Comparison of ENCODE assay signal across 10 cellular contexts in genomic region chr2:210225461-210225798, GRCh38. TPM values are rescaled to one million over a fixed set of nuclear protein-coding genes. Genes with fewer than 3 reads are reported as not detected.
DNase-seq lines count a peak whose midpoint lies in the region; ATAC-seq, FAIRE-seq and TF ChIP-seq lines count a peak whose summit lies in the region.
"Had no signal": no experiment of that assay in that cellular context is flagged by ENCODE, and none has a peak within 500 bp of the region (broad histone marks: within the 10 kb centered on the region; RNA-seq: fewer than 3 reads in every experiment).

No MANE protein-coding gene starts in this region.

- no peaks in the 10 kb centered on the region for H3K36me3 ChIP-seq in mammary epithelial cell (ENCODE audit: insufficient read depth, low read length)
- H3K36me3 ChIP-seq in HepG2 (replicated peaks in 1 of 2; ENCODE audit: control insufficient read depth in 1 of 2, insufficient read depth in 2 of 2, low read length in 2 of 2): no peaks in the 10 kb centered on the region
- H3K36me3 ChIP-seq in thoracic aorta: peaks cover 2% of the 10 kb centered on the region

- no peak overlapping the region for H3K27ac ChIP-seq in mammary epithelial cell (ENCODE audit: insufficient read depth, low read depth, low read length)
- no peak overlapping the region for H3K27ac ChIP-seq in HepG2 (ENCODE audit: extremely low read length, insufficient read depth, low read length)
- peak overlapping the region; percentile 89 for H3K27ac ChIP-seq in thoracic aorta

- no peaks in the 10 kb centered on the region for H3K9me3 ChIP-seq in mammary epithelial cell (replicated peaks; ENCODE audit: insufficient read depth, low read length)
- H3K9me3 ChIP-seq in HepG2 (ENCODE audit: low read length): no peaks in the 10 kb centered on the region
- H3K9me3 ChIP-seq in thoracic aorta: no peaks in the 10 kb centered on the region

- no peak for TF ChIP-seq CTCF in mammary epithelial cell (conservative IDR thresholded peaks at IDR 0.05 in 1 of 2, IDR thresholded peaks at IDR 0.05 in 1 of 2; ENCODE audit: extremely low read depth in 1 of 2, insufficient read depth in 1 of 2, low read depth in 1 of 2, low read length in 2 of 2)
- TF ChIP-seq CTCF in HepG2 (CRISPR knock-in tag; IDR thresholded peaks at IDR 0.05): no peak
- no peak for TF ChIP-seq CTCF in thoracic aorta (IDR thresholded peaks at IDR 0.05)

- intact Hi-C loops in mammary epithelial cell (cut with micrococcal nuclease): no loop called here
- intact Hi-C loops in HepG2 (cut with micrococcal nuclease; ENCODE audit: unreplicated experiment): no loop called here
- intact Hi-C loops in activated CD4-positive, alpha-beta T cell treated with anti-CD3 and anti-CD28 coated beads, Interleukin-2, amount 10 ng/mL, durations not matched to agents 24 days and 14 days (cut with micrococcal nuclease): no loop called here
- intact Hi-C loops in activated CD4-positive, alpha-beta memory T cell treated with anti-CD3 and anti-CD28 coated beads for 36 hours (cut with micrococcal nuclease): no loop called here

- FAIRE-seq in HepG2 (lab: Jason Lieb, UNC): no peak

- no peak for TF ChIP-seq RAD21 in HepG2 (CRISPR knock-in tag; IDR thresholded peaks at IDR 0.05)

- TF ChIP-seq POLR2A in HepG2 (IDR thresholded peaks at IDR 0.05; ENCODE audit: insufficient read depth in 1 of 2, low read depth in 2 of 2, low read length in 2 of 2): no peak

- POLR2A ChIA-PET in HepG2 (lab: Yijun Ruan, JAX): interaction anchor here (1.3 kb wide), 1 partner anchor 223 kb away, joined by 3 read pairs; no protein-coding TSS in a partner anchor
- POLR2A ChIA-PET in activated CD4-positive, alpha-beta memory T cell treated with anti-CD3 and anti-CD28 coated beads for 36 hours (lab: Charles Lee): no interaction called here

- H4K20me1 ChIP-seq in mammary epithelial cell (ENCODE audit: insufficient read depth, low read length): no peaks in the 10 kb centered on the region
- H4K20me1 ChIP-seq in HepG2 (ENCODE audit: insufficient read depth, low read length): no peaks in the 10 kb centered on the region

- H3K36me3 Mint-ChIP-seq in activated CD4-positive, alpha-beta T cell treated with anti-CD3 and anti-CD28 coated beads, Interleukin-2, amount 10 ng/mL, durations not matched to agents 24 days and 14 days (ENCODE audit: low read depth): no peaks in the 10 kb centered on the region
- no peaks in the 10 kb centered on the region for H3K36me3 Mint-ChIP-seq in activated CD4-positive, alpha-beta memory T cell treated with anti-CD3 and anti-CD28 coated beads for 36 hours

- 20% methylated on average over 10 of the region's 10 CpGs for WGBS in mammary epithelial cell (ENCODE audit: low coverage, missing lambda C conversion rate)
- 13% methylated on average over 10 of the region's 10 CpGs for WGBS in HepG2 (ENCODE audit: low lambda C conversion rate)

- H3K27me3 ChIP-seq in mammary epithelial cell (ENCODE audit: insufficient read depth, low read length) (no peaks in the 10 kb centered on the region), HepG2 (ENCODE audit: control insufficient read depth in 1 of 2, insufficient read depth in 2 of 2, low read length in 2 of 2) (peaks cover 3 to 36% of the 10 kb centered on the region in 2 experiments; a peak in 4 of 5 replicates), thoracic aorta (replicated peaks; ENCODE audit: insufficient read depth) (no peaks in the 10 kb centered on the region)

- in situ Hi-C loops in mammary epithelial cell (cut with MboI; ENCODE audit: low sequenced_read_pairs in 2 of 2): no loop called here
- in situ Hi-C loops in HepG2 (cut with HindIII; ENCODE audit: extremely low pct_ligation_motif_present, low pct_unique_long_range_greater_than_20kb): no loop called here

- H3K4me1 ChIP-seq in mammary epithelial cell (ENCODE audit: insufficient read depth, low read length) (peaks cover 7% of the 10 kb centered on the region), HepG2 (ENCODE audit: insufficient read depth, low read length) (peaks cover 21% of the 10 kb centered on the region), thoracic aorta (ENCODE audit: control insufficient read depth in 1 of 2, low read depth in 2 of 2) (peaks cover 6 to 42% of the 10 kb centered on the region in 2 donors)

- H2AFZ ChIP-seq in mammary epithelial cell (ENCODE audit: low read depth, low read length) (peak overlapping the region; percentile 91), HepG2 (ENCODE audit: low read length) (no peak overlapping the region)

- ATAC-seq in HepG2 (0 out of 3 replicates have a peak, but pooled peaks have one; percentile 4), thoracic aorta (ENCODE audit: insufficient number of reproducible peaks, low FRiP score, low read depth) (no peak)

- H3K27me3 Mint-ChIP-seq in activated CD4-positive, alpha-beta T cell treated with anti-CD3 and anti-CD28 coated beads, Interleukin-2, amount 10 ng/mL, durations not matched to agents 24 days and 14 days: peaks cover 49% of the 10 kb centered on the region
- peaks cover 40% of the 10 kb centered on the region for H3K27me3 Mint-ChIP-seq in activated CD4-positive, alpha-beta memory T cell treated with anti-CD3 and anti-CD28 coated beads for 36 hours

- BruUV-seq in mammary epithelial cell (replicated peaks; lab: Mats Ljungman, UMichigan): no TSS peak
- no TSS peak for BruUV-seq in HepG2 (replicated peaks; lab: Mats Ljungman, UMichigan)

- H3K4me2 ChIP-seq in mammary epithelial cell (ENCODE audit: insufficient read depth, low read depth, low read length) (peak overlapping the region; percentile 91), HepG2 (ENCODE audit: low read depth, low read length) (peak overlapping the region; percentile 84)

- dilution Hi-C loops in mammary epithelial cell (cut with HindIII; ENCODE audit: low sequenced_read_pairs): no loop called here

- no peak overlapping the region for H3K4me3 Mint-ChIP-seq in activated CD4-positive, alpha-beta T cell treated with anti-CD3 and anti-CD28 coated beads, Interleukin-2, amount 10 ng/mL, durations not matched to agents 24 days and 14 days
- no peak overlapping the region for H3K4me3 Mint-ChIP-seq in activated CD4-positive, alpha-beta memory T cell treated with anti-CD3 and anti-CD28 coated beads for 36 hours

- no peak overlapping the region for H3K27ac Mint-ChIP-seq in activated CD4-positive, alpha-beta T cell treated with anti-CD3 and anti-CD28 coated beads, Interleukin-2, amount 10 ng/mL, durations not matched to agents 24 days and 14 days
- no peak overlapping the region for H3K27ac Mint-ChIP-seq in activated CD4-positive, alpha-beta memory T cell treated with anti-CD3 and anti-CD28 coated beads for 36 hours

- H3K9ac ChIP-seq in mammary epithelial cell (ENCODE audit: insufficient read depth, low read length) (no peak overlapping the region), HepG2 (ENCODE audit: insufficient read depth, low read depth, low read length) (peak overlapping the region; percentile 20; the same call in 1 of the 2 replicates)

- H3K4me3 ChIP-seq in mammary epithelial cell (replicated peaks in 1 of 3; ENCODE audit: insufficient read depth in 1 of 3, low read depth in 2 of 3, low read length in 3 of 3): peak overlapping the region; percentile 42 to 66 (median 62)
- H3K4me3 ChIP-seq in HepG2 (replicated peaks in 1 of 3; ENCODE audit: insufficient read depth in 1 of 3, low read depth in 2 of 3, low read length in 3 of 3): peak overlapping the region; percentile 41 to 78 (median 59)
- H3K4me3 ChIP-seq in thoracic aorta: peak overlapping the region; percentile 77

- H3K9me3 Mint-ChIP-seq in activated CD4-positive, alpha-beta T cell treated with anti-CD3 and anti-CD28 coated beads, Interleukin-2, amount 10 ng/mL, durations not matched to agents 24 days and 14 days: no peaks in the 10 kb centered on the region
- H3K9me3 Mint-ChIP-seq in activated CD4-positive, alpha-beta memory T cell treated with anti-CD3 and anti-CD28 coated beads for 36 hours: no peaks in the 10 kb centered on the region

- CTCF ChIA-PET in mammary epithelial cell (lab: Charles Lee; ENCODE audit: low non-redundant PET) (no interaction called here), HepG2 (lab: Yijun Ruan, JAX; ENCODE audit: low intra/inter-chr PET ratio, low total read pairs) (no interaction called here)
- CTCF ChIA-PET in activated CD4-positive, alpha-beta memory T cell treated with anti-CD3 and anti-CD28 coated beads for 36 hours (lab: Charles Lee): interaction anchor here (1.5 kb wide), 1 partner anchor 27 kb away, joined by 3 read pairs; no protein-coding TSS in a partner anchor

- no peaks in the 10 kb centered on the region for H3K79me2 ChIP-seq in mammary epithelial cell (ENCODE audit: insufficient read depth, low read length)
- no peaks in the 10 kb centered on the region for H3K79me2 ChIP-seq in HepG2 (ENCODE audit: insufficient read depth, low read length)

- DNase-seq in NCI-H2107 treated with DMSO at 0.1 percent for 48 hours (lab: John Stamatoyannopoulos, UW; ENCODE audit: unreplicated experiment) (peak; percentile 2), NCI-H2107 (lab: John Stamatoyannopoulos, UW) (no peak), mammary epithelial cell (no peak), HepG2 (ENCODE audit: low spot score) (no peak), thoracic aorta (ENCODE audit: low spot score) (no peak), DMS 273 (lab: John Stamatoyannopoulos, UW; ENCODE audit: unreplicated experiment) (no peak)
- DNase-seq in activated CD4-positive, alpha-beta T cell treated with anti-CD3 and anti-CD28 coated beads, Interleukin-2, amount 10 ng/mL, durations not matched to agents 24 days and 14 days: no peak
- DNase-seq in activated CD4-positive, alpha-beta memory T cell treated with anti-CD3 and anti-CD28 coated beads for 36 hours: no peak

- no peak for TF ChIP-seq EP300 in HepG2 (IDR thresholded peaks at IDR 0.05; ENCODE audit: low read depth in 2 of 2, low read length in 2 of 2)
- no peak for TF ChIP-seq EP300 in HepG2 (CRISPR knock-in tag; IDR thresholded peaks at IDR 0.05; ENCODE audit: borderline replicate concordance)

- no peaks in the 10 kb centered on the region for H3K4me1 Mint-ChIP-seq in activated CD4-positive, alpha-beta T cell treated with anti-CD3 and anti-CD28 coated beads, Interleukin-2, amount 10 ng/mL, durations not matched to agents 24 days and 14 days
- no peaks in the 10 kb centered on the region for H3K4me1 Mint-ChIP-seq in activated CD4-positive, alpha-beta memory T cell treated with anti-CD3 and anti-CD28 coated beads for 36 hours (ENCODE audit: low read depth)

RNA-seq across cellular contexts. Expression of gene ACADL, which starts 0.2 kb away (rescaled TPM):
- total RNA-seq in mammary epithelial cell: under 1 TPM in 1 of 2 donors, not detected in 1; 0.50 TPM
- polyA plus RNA-seq in mammary epithelial cell: 0.03 TPM
- polyA minus RNA-seq in mammary epithelial cell: not detected
- not detected in 2 replicates for total RNA-seq in HepG2 (2016; rRNA removed; fragmentation: Illumina TruSeq; extraction: Trizol)
- not detected in 2 replicates for total RNA-seq in HepG2 (2016; cell fraction: cytosol; rRNA removed; fragmentation: Illumina TruSeq; extraction: Trizol; ENCODE audit: low read depth)
- total RNA-seq in HepG2 (2016; cell fraction: insoluble cytoplasmic fraction; rRNA removed; fragmentation: Illumina TruSeq; extraction: Trizol): not detected in 2 replicates
- not detected in 2 replicates for total RNA-seq in HepG2 (2016; cell fraction: membrane; rRNA removed; fragmentation: Illumina TruSeq; extraction: Trizol)
- total RNA-seq in HepG2 (2016; cell fraction: nucleus; rRNA removed; fragmentation: Illumina TruSeq; extraction: Trizol): 0.22 TPM in 1 of 2 replicates, not detected in the other
- not detected in 2 replicates for polyA plus RNA-seq in HepG2 (2011; rRNA removed)
- polyA plus RNA-seq in HepG2 (2011; cell fraction: cytosol; rRNA removed): not detected in 2 replicates
- polyA plus RNA-seq in HepG2 (2011; cell fraction: nucleus; rRNA removed): not detected in 2 replicates
- polyA plus RNA-seq in HepG2 (2012): not detected in 2 replicates
- polyA plus RNA-seq in HepG2 (2016; cell fraction: cytosol; fragmentation: Illumina TruSeq; extraction: Trizol; ENCODE audit: low read depth): not detected in 2 replicates
- not detected in 2 replicates for polyA plus RNA-seq in HepG2 (2016; cell fraction: insoluble cytoplasmic fraction; fragmentation: Illumina TruSeq; extraction: Trizol; ENCODE audit: low read depth)
- polyA plus RNA-seq in HepG2 (2016; cell fraction: membrane; fragmentation: Illumina TruSeq; extraction: Trizol; ENCODE audit: low read depth): not detected in 2 replicates
- not detected in 2 replicates for polyA plus RNA-seq in HepG2 (2016; cell fraction: nucleus; fragmentation: Illumina TruSeq; extraction: Trizol; ENCODE audit: insufficient read depth, low read depth)
- not detected in 2 replicates for polyA minus RNA-seq in HepG2 (2011; rRNA and poly(A)+ RNA removed; ENCODE audit: low replicate concordance)
- polyA minus RNA-seq in HepG2 (2011; cell fraction: cytosol; rRNA and poly(A)+ RNA removed): not detected in 2 replicates
- polyA minus RNA-seq in HepG2 (2011; cell fraction: nucleus; rRNA and poly(A)+ RNA removed): not detected in 2 replicates
- total RNA-seq in thoracic aorta: 100 to 1,000 TPM in 1 of 2 donors, 10 to 100 TPM in 1; 51.6 to 132 TPM
- not detected in 2 replicates for total RNA-seq in activated CD4-positive, alpha-beta T cell treated with anti-CD3 and anti-CD28 coated beads, Interleukin-2, amount 10 ng/mL, durations not matched to agents 24 days and 14 days
- not detected for total RNA-seq in activated CD4-positive, alpha-beta memory T cell treated with anti-CD3 and anti-CD28 coated beads for 36 hours
- total RNA-seq: HT-29; T-helper 1 cell treated with Interleukin-12 subunit alpha and Interleukin-12 subunit beta and Interleukin-4 antibody, amounts not matched to agents 30 ng/mL and 1 ng/mL, for 36 hours had no signal

RNA-seq across cellular contexts. Expression of gene KANSL1L, which starts 54.2 kb away (rescaled TPM):
- total RNA-seq in mammary epithelial cell (10 to 100 TPM in 1 of 2 donors, 1 to 10 TPM in 1; 6.1 to 12.2 TPM), HepG2 (2016; rRNA removed; fragmentation: Illumina TruSeq; extraction: Trizol) (9.8 and 10.3 TPM in 2 replicates), thoracic aorta (10 to 100 TPM; 35.1 to 77.2 TPM)
- polyA plus RNA-seq in mammary epithelial cell (1.6 TPM), HepG2 (2011; rRNA removed) (4.8 and 5.4 TPM in 2 replicates)
- polyA minus RNA-seq in mammary epithelial cell: 15.8 TPM
- total RNA-seq in HepG2 (2016; cell fraction: cytosol; rRNA removed; fragmentation: Illumina TruSeq; extraction: Trizol; ENCODE audit: low read depth): 35.1 and 38.9 TPM in 2 replicates
- 8.9 and 10.1 TPM in 2 replicates for total RNA-seq in HepG2 (2016; cell fraction: insoluble cytoplasmic fraction; rRNA removed; fragmentation: Illumina TruSeq; extraction: Trizol)
- 23.3 and 30.6 TPM in 2 replicates for total RNA-seq in HepG2 (2016; cell fraction: membrane; rRNA removed; fragmentation: Illumina TruSeq; extraction: Trizol)
- total RNA-seq in HepG2 (2016; cell fraction: nucleus; rRNA removed; fragmentation: Illumina TruSeq; extraction: Trizol): 16.6 and 16.9 TPM in 2 replicates
- polyA plus RNA-seq in HepG2 (2011; cell fraction: cytosol; rRNA removed): 2.0 and 2.5 TPM in 2 replicates
- polyA plus RNA-seq in HepG2 (2011; cell fraction: nucleus; rRNA removed): 5.7 and 6.3 TPM in 2 replicates
- 4.7 and 4.9 TPM in 2 replicates for polyA plus RNA-seq in HepG2 (2012)
- 0.44 and 0.53 TPM in 2 replicates for polyA plus RNA-seq in HepG2 (2016; cell fraction: cytosol; fragmentation: Illumina TruSeq; extraction: Trizol; ENCODE audit: low read depth)
- 4.5 and 5.3 TPM in 2 replicates for polyA plus RNA-seq in HepG2 (2016; cell fraction: insoluble cytoplasmic fraction; fragmentation: Illumina TruSeq; extraction: Trizol; ENCODE audit: low read depth)
- 1.1 and 1.2 TPM in 2 replicates for polyA plus RNA-seq in HepG2 (2016; cell fraction: membrane; fragmentation: Illumina TruSeq; extraction: Trizol; ENCODE audit: low read depth)
- polyA plus RNA-seq in HepG2 (2016; cell fraction: nucleus; fragmentation: Illumina TruSeq; extraction: Trizol; ENCODE audit: insufficient read depth, low read depth): 8.8 and 11.2 TPM in 2 replicates
- polyA minus RNA-seq in HepG2 (2011; rRNA and poly(A)+ RNA removed; ENCODE audit: low replicate concordance): 3.5 and 5.5 TPM in 2 replicates
- polyA minus RNA-seq in HepG2 (2011; cell fraction: cytosol; rRNA and poly(A)+ RNA removed): 7.0 and 8.4 TPM in 2 replicates
- 34.2 and 38.8 TPM in 2 replicates for polyA minus RNA-seq in HepG2 (2011; cell fraction: nucleus; rRNA and poly(A)+ RNA removed)
- 4.6 and 5.0 TPM in 2 replicates for total RNA-seq in activated CD4-positive, alpha-beta T cell treated with anti-CD3 and anti-CD28 coated beads, Interleukin-2, amount 10 ng/mL, durations not matched to agents 24 days and 14 days
- total RNA-seq in activated CD4-positive, alpha-beta memory T cell treated with anti-CD3 and anti-CD28 coated beads for 36 hours: 1 to 10 TPM; 4.0 to 4.6 TPM

Comparison
In these comparisons a context has a peak if more than half of its experiments do, and no peak if none do; other contexts are left out.
1. H3K27ac ChIP-seq: peak in thoracic aorta (2 of 2); none in mammary epithelial cell (single experiment) and HepG2 (single experiment).
2. RNA of gene ACADL, which starts 0.2 kb away (total RNA-seq): 51.6 to 132 TPM in thoracic aorta; 0.50 TPM in mammary epithelial cell, 0.22 TPM in HepG2, not detected in activated CD4-positive, alpha-beta T cell treated with anti-CD3 and anti-CD28 coated beads, Interleukin-2, amount 10 ng/mL, durations not matched to agents 24 days and 14 days and not detected in activated CD4-positive, alpha-beta memory T cell treated with anti-CD3 and anti-CD28 coated beads for 36 hours; every median in the first group is over 10 times any median in the second.
3. Peak in every context shown above with its lines, with median percentiles within 50 percentile points of each other: H3K4me3 ChIP-seq.